14 cellular contexts compared by ENCODE assay signal in the genomic region with DNA sequence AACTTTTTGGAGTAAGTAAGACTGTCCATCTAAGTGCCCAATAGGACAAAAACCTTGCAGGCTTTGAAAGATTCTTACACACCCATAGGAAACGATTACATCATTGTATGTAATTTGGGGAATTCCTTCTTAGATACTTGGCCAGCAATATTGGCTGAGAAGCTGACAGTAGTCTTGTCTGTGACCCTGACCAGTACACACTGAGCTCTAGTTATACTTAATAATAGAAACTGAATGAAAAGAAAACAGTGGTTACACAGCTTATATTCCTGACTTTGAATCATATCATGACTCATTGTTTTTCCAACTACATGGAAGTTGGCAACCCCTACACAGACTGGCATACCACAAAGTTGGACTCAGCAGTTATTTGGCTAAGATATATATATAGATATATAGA. TPM values are rescaled to one million over a fixed set of nuclear protein-coding genes. Genes with fewer than 3 reads are reported as not detected.
A peak's percentile ranks its signal among the peaks of the same experiment; 100 is the strongest.
DNase-seq lines count a peak whose midpoint lies in the region; ATAC-seq and TF ChIP-seq lines count a peak whose summit lies in the region.
"Had no signal": no experiment of that assay in that cellular context is flagged by ENCODE, and none has a peak within 500 bp of the region (broad histone marks: within the 10 kb centered on the region; RNA-seq: fewer than 3 reads in every experiment).

No MANE protein-coding gene starts in this region.

- POLR2A ChIA-PET in Panc1 (lab: Charles Lee), result no interaction called here
- POLR2A ChIA-PET in naive thymus-derived CD8-positive, alpha-beta T cell (lab: Charles Lee), result interaction anchor here (0.5 kb wide), 1 partner anchor 727 kb away, joined by 3 read pairs; no protein-coding TSS in a partner anchor

- TF ChIP-seq CTCF in Panc1 (IDR thresholded peaks at IDR 0.05) (no peak), osteoblast (IDR thresholded peaks at IDR 0.05; ENCODE audit: extremely low read depth, low read depth, low read length) (no peak), colonic mucosa (IDR thresholded peaks at IDR 0.05) (no peak)

- ATAC-seq in Panc1 (peak; percentile 94), HG03520 (IDR thresholded peaks at IDR 0.05; ENCODE audit: unreplicated experiment) (no peak)
- no peak for ATAC-seq in naive thymus-derived CD8-positive, alpha-beta T cell
- ATAC-seq: gastrocnemius medialis, left ventricle myocardium superior had no signal

- in situ Hi-C loops in Panc1 (cut with HindIII; ENCODE audit: low pct_unique_long_range_greater_than_20kb, low sequenced_read_pairs), result no loop called here

- H3K27me3 Mint-ChIP-seq in naive thymus-derived CD8-positive, alpha-beta T cell, result peaks cover 0 to 10% (median 3%) of the 10 kb centered on the region in 5 donors

- no peaks in the 10 kb centered on the region for H3K79me2 ChIP-seq in osteoblast (ENCODE audit: insufficient read depth, low read length)

- DNase-seq in Daoy (ENCODE audit: low read depth) (peak; percentile 69), Panc1 (ENCODE audit: low read depth, low spot score) (peak; percentile 48), epithelial cell of prostate (ENCODE audit: low read depth, low spot score) (peak; percentile 75), osteoblast (ENCODE audit: insufficient read length, low spot score, missing footprints) (peak; percentile 92), NCI-H1436 treated with DMSO at 0.1 percent for 48 hours (lab: John Stamatoyannopoulos, UW) (no peak), colonic mucosa (no peak)
- no peak for DNase-seq in naive thymus-derived CD8-positive, alpha-beta T cell
- DNase-seq: activated CD8-positive, alpha-beta memory T cell treated with anti-CD3 and anti-CD28 coated beads for 24 hours; gastrocnemius medialis; left ventricle myocardium superior; NCI-H2107; posterior cingulate gyrus had no signal

- H3K4me3 ChIP-seq in Panc1 (ENCODE audit: low read depth in 2 of 2, low read length in 2 of 2), result no peak overlapping the region
- no peak overlapping the region for H3K4me3 ChIP-seq in osteoblast (ENCODE audit: insufficient read depth, low read length)
- no peak overlapping the region for H3K4me3 ChIP-seq in colonic mucosa
- H3K4me3 ChIP-seq: gastrocnemius medialis had no signal

- no peak overlapping the region for H3K27ac ChIP-seq in Panc1 (ENCODE audit: low read length)
- H3K27ac ChIP-seq in epithelial cell of prostate, result peak overlapping the region; percentile 39
- H3K27ac ChIP-seq in osteoblast (ENCODE audit: low read depth, low read length), result no peak overlapping the region
- no peak overlapping the region for H3K27ac ChIP-seq in colonic mucosa
- H3K27ac ChIP-seq: gastrocnemius medialis had no signal

- H2AFZ ChIP-seq in osteoblast (ENCODE audit: low read length), result no peak overlapping the region

- no peak overlapping the region for H3K27ac Mint-ChIP-seq in naive thymus-derived CD8-positive, alpha-beta T cell
- H3K27ac Mint-ChIP-seq: IgD-negative memory B cell had no signal

- peaks cover 0 to 22% (median 8%) of the 10 kb centered on the region in 3 donors for H3K36me3 Mint-ChIP-seq in naive thymus-derived CD8-positive, alpha-beta T cell

- H3K9ac ChIP-seq in colonic mucosa (ENCODE audit: low read depth in 2 of 2, low read length in 2 of 2), result no peak overlapping the region

- no peaks in the 10 kb centered on the region for H4K20me1 ChIP-seq in osteoblast (ENCODE audit: insufficient read depth, low read length)

- no peaks in the 10 kb centered on the region for H3K27me3 ChIP-seq in Panc1 (ENCODE audit: control insufficient read depth, insufficient read depth, low read length)
- peaks cover 30% of the 10 kb centered on the region for H3K27me3 ChIP-seq in osteoblast (ENCODE audit: insufficient read depth, low read length)
- no peaks in the 10 kb centered on the region for H3K27me3 ChIP-seq in colonic mucosa

- H3K4me1 Mint-ChIP-seq in naive thymus-derived CD8-positive, alpha-beta T cell, result no peaks in the 10 kb centered on the region
- H3K4me1 Mint-ChIP-seq: IgD-negative memory B cell had no signal

- no TSS peak for BruUV-seq in Panc1 (replicated peaks; lab: Mats Ljungman, UMichigan)

- H3K4me1 ChIP-seq in Panc1 (ENCODE audit: control insufficient read depth, insufficient read depth, low read length), result no peaks in the 10 kb centered on the region
- H3K4me1 ChIP-seq in osteoblast (ENCODE audit: insufficient read depth, low read length), result peaks cover 11% of the 10 kb centered on the region
- no peaks in the 10 kb centered on the region for H3K4me1 ChIP-seq in colonic mucosa
- H3K4me1 ChIP-seq: gastrocnemius medialis had no signal

- CTCF ChIA-PET in Panc1 (lab: Charles Lee), result no interaction called here

- H3K4me3 Mint-ChIP-seq in naive thymus-derived CD8-positive, alpha-beta T cell, result no peak overlapping the region
- H3K4me3 Mint-ChIP-seq: IgD-negative memory B cell had no signal

- intact Hi-C loops in Panc1 (cut with micrococcal nuclease; ENCODE audit: unreplicated experiment) (no loop called here), colonic mucosa (cut with DNase I) (no loop called here)

- H3K9me3 ChIP-seq in Panc1 (ENCODE audit: control insufficient read depth, insufficient read depth, low read depth, low read length) (no peaks in the 10 kb centered on the region), osteoblast (ENCODE audit: low read depth, low read length) (no peaks in the 10 kb centered on the region), colonic mucosa (no peaks in the 10 kb centered on the region)
- H3K9me3 ChIP-seq: gastrocnemius medialis had no signal

- H3K36me3 ChIP-seq in Panc1 (ENCODE audit: control insufficient read depth, insufficient read depth, low read length), result no peaks in the 10 kb centered on the region
- H3K36me3 ChIP-seq in osteoblast (ENCODE audit: insufficient read depth, low read length), result no peaks in the 10 kb centered on the region
- H3K36me3 ChIP-seq in colonic mucosa, result no peaks in the 10 kb centered on the region
- H3K36me3 ChIP-seq: gastrocnemius medialis had no signal

- H3K4me2 ChIP-seq in osteoblast (ENCODE audit: insufficient read depth, low read length), result peak overlapping the region; percentile 16

- H3K9me3 Mint-ChIP-seq in naive thymus-derived CD8-positive, alpha-beta T cell, result peaks cover 6 to 34% (median 24%) of the 10 kb centered on the region in 9 donors

RNA-seq across cellular contexts. Expression of a gene that starts 7.1 kb away (rescaled TPM):
- total RNA-seq in Daoy (2014; rRNA removed; shearing (Covaris generic)), result not detected in 2 replicates
- total RNA-seq in Panc1 (2021; ENCODE audit: unreplicated experiment) (0.28 TPM), osteoblast (0.29 and 0.36 TPM in 2 replicates), colonic mucosa (1 to 10 TPM; 2.0 to 5.7 TPM)
- polyA plus RNA-seq in Panc1 (2012; ENCODE audit: insufficient read length), result not detected
- 1 to 10 TPM; 2.0 to 2.7 TPM for total RNA-seq in naive thymus-derived CD8-positive, alpha-beta T cell
- under 1 TPM; 0.29 to 0.71 (median 0.44) TPM for polyA plus RNA-seq in naive thymus-derived CD8-positive, alpha-beta T cell

Comparison
In these comparisons a context has a peak if more than half of its experiments do, and no peak if none do; other contexts are left out.
1. DNase-seq: peak in Daoy (single experiment), Panc1 (single experiment), epithelial cell of prostate (single experiment) and osteoblast (single experiment); none in naive thymus-derived CD8-positive, alpha-beta T cell (0 of 10), NCI-H1436 treated with DMSO at 0.1 percent for 48 hours (single experiment) and colonic mucosa (single experiment).